In the genomic region with DNA sequence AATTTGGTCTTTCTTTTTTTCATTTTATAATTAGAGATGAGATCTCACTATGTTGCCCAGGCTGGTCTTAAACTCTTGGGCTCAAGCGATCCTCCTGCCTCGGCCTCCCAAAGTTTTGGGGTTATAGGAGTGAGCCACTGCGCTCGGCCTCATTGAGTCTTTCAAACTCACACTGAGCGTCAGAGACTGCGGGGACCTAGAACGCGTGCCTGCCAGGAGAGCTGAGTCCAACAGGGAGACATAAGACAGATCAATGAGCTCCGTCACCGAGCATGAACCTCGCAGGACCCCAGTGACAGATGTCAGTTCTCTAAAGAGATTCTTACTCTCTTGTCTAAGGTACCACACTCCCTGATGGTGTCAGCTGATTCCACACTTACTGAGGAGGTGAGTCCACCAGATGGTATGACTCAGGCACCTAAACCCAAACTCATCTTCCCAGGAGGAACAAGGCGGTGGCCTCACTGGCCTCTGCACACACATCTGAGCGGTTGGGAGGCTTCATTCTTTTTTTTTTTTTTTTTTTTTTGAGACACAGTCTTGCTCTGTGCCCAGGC, we compare ENCODE assay signal across 1 cellular context.
TF ChIP-seq lines count a peak whose summit lies in the region.

No MANE protein-coding gene starts in this region.

TF ChIP-seq in GM12891, 5 proteins besides CTCF, POLR2A, EP300 and RAD21:
- TF ChIP-seq PAX5 (IDR thresholded peaks at IDR 0.05; ENCODE audit: insufficient read depth, low read length, severe bottlenecking) (no peak), TAF1 (IDR thresholded peaks at IDR 0.05; ENCODE audit: low read depth, low read length) (no peak), SPI1 (IDR thresholded peaks at IDR 0.05; ENCODE audit: low read depth, low read length) (no peak), POU2F2 (IDR thresholded peaks at IDR 0.05; ENCODE audit: low read depth, low read length) (no peak), POLR2AphosphoS5 (IDR thresholded peaks at IDR 0.05; ENCODE audit: low read depth, low read length) (no peak)
TF ChIP-seq in GM12891: peak in this region for 0.
